ENCODE assay signal across 8 cellular contexts in the genomic region with DNA sequence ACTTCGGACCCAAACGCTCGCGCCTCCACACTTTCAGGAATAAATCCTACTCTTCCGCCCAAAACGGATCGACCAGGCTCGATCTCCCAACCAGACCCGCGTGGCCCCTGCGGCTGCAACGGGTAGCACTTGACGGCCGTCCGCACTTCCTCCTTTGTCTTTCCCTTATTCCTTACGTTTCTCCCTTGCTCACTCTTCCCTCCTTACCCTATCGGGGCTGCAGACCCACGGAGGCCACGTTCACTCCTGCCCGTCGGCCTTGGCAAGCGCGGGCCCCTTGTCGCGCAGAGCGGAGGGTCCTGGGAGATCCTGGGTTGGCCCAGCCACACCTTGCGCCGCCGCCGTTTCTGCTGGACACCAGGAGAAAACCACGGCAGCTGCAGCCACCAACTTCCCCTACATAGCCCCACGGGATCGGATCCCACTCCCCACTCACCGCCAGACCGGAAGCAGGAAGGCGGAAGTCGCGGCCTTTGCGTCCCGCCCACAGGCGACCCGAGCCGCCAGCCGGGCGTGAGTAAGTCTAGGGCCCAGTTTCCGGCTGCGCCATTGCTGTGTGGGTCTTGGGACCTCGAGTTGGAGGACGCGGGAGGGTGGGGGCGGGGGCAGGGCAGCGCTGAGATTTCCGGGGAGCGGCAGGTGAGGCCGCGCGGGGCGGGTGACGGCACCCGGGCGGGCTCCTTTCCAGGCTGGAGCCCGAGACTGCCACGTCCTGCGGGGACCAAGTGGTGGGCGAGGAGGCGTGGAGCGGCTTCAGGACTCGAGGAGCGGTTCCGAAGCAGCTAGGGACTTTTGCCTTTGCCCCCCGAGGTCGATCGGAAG. TPM values are rescaled to one million over a fixed set of nuclear protein-coding genes. Genes with fewer than 3 reads are reported as not detected.
DNase-seq lines count a peak whose midpoint lies in the region; ATAC-seq and TF ChIP-seq lines count a peak whose summit lies in the region.

A gene with protein sequence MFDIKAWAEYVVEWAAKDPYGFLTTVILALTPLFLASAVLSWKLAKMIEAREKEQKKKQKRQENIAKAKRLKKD (minus strand): TSS at position 459 of the 822 bp plus-strand sequence. CDS start 2,297 bp downstream, outside the sequence.

- H2AFZ ChIP-seq in hepatocyte: peak within 1 kb of the TSS; percentile 83

- no peaks in the 10 kb centered on the region for H3K9me3 ChIP-seq in hepatocyte (ENCODE audit: low read depth)

- peak within 1 kb of the TSS; percentile 99 for H3K27ac ChIP-seq in hepatocyte

- TF ChIP-seq CTCF in astrocyte of the cerebellum (IDR thresholded peaks at IDR 0.05; ENCODE audit: low read depth, low read length, missing control alignments): no peak
- no peak for TF ChIP-seq CTCF in hepatocyte (IDR thresholded peaks at IDR 0.05; ENCODE audit: poor library complexity)

- WGBS in hepatocyte (ENCODE audit: low lambda C conversion rate, missing lambda C conversion rate): 1% methylated on average over 52 of the region's 73 CpGs

- H4K20me1 ChIP-seq in hepatocyte (ENCODE audit: insufficient read depth, poor library complexity, severe bottlenecking): peaks cover 3% of the 10 kb centered on the region

- H3K4me3 ChIP-seq in astrocyte of the cerebellum (ENCODE audit: low read depth, low read length): peak within 1 kb of the TSS; percentile 72
- peak within 1 kb of the TSS; percentile 74 for H3K4me3 ChIP-seq in hepatocyte

- peaks cover 13% of the 10 kb centered on the region for H3K4me1 ChIP-seq in hepatocyte (ENCODE audit: insufficient read depth)

- peaks cover 61% of the 10 kb centered on the region for H3K79me2 ChIP-seq in hepatocyte

- H3K9me2 ChIP-seq in hepatocyte (replicated peaks; ENCODE audit: insufficient read depth): no peaks in the 10 kb centered on the region

- no peaks in the 10 kb centered on the region for H3K27me3 ChIP-seq in hepatocyte

- in situ Hi-C loops in astrocyte of the cerebellum (cut with HindIII; ENCODE audit: low sequenced_read_pairs): no loop called here

- ATAC-seq in GM18499 (IDR thresholded peaks at IDR 0.05; ENCODE audit: insufficient read depth, unreplicated experiment) (peak; percentile 85), HG02885 (IDR thresholded peaks at IDR 0.05; ENCODE audit: poor library complexity, unreplicated experiment) (peak; percentile 98)

- H3K36me3 ChIP-seq in hepatocyte (replicated peaks; ENCODE audit: insufficient read depth, low read depth): no peaks in the 10 kb centered on the region

- DNase-seq in NCI-H1930 (lab: John Stamatoyannopoulos, UW) (peak; percentile 68 to 78), T-helper 22 cell (ENCODE audit: low read depth) (peak; percentile 55), astrocyte of the cerebellum (ENCODE audit: low read depth) (peak; percentile 50), hepatocyte (ENCODE audit: low spot score) (peak; percentile 95), retina (peak; percentile 95), GDM1 (lab: John Stamatoyannopoulos, UW) (no peak)

- peak within 1 kb of the TSS; percentile 85 for H3K4me2 ChIP-seq in hepatocyte

RNA-seq across cellular contexts. Expression of the gene that starts here (rescaled TPM):
- 50.4 and 55.0 TPM in 2 replicates for total RNA-seq in hepatocyte
- polyA plus RNA-seq in hepatocyte: 50.4 and 65.8 TPM in 2 replicates
